ENCODE assay signal across 10 cellular contexts in the genomic region with DNA sequence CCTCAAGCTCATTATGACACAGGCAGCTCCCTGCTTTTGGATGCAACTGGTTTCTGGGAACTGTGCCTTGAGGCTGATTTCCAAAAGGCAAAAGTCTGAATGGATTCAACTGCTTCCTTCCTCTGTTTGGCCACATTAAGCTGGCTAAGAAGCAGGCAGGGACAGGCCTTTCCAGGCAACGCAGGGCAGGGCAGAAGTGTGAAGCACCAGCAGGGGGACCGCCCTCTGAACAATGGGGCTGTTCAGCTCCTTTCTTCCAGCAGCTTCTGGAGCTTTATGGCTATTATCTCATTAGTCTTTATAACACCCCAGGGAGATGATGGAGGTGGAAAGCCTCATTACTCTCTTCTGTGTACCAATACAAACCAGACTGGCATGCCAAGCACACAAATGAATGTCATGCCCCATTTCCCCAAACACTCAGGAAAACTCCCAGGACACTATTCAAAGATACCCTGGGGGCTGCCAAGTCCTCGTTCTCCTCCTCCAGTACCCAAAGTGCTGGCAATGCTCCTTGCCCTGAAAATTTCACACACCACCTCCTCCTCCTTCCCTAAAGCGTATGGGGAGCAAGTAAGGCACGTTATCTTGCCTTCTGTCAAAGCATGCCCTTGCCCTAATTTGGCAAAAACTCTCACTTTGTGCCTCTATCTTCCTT. TPM values are rescaled to one million over a fixed set of nuclear protein-coding genes. Genes with fewer than 3 reads are reported as not detected.
A peak's percentile ranks its signal among the peaks of the same experiment; 100 is the strongest.
DNase-seq lines count a peak whose midpoint lies in the region; ATAC-seq and TF ChIP-seq lines count a peak whose summit lies in the region.
"Had no signal": no experiment of that assay in that cellular context is flagged by ENCODE, and none has a peak within 500 bp of the region (broad histone marks: within the 10 kb centered on the region; RNA-seq: fewer than 3 reads in every experiment).

No MANE protein-coding gene starts in this region.

- in situ Hi-C loops in mammary epithelial cell (cut with MboI; ENCODE audit: low sequenced_read_pairs in 2 of 2) = loop anchor here (5.0 to 10.0 kb wide), 2 partner anchors 140 to 208 kb away; no protein-coding TSS in a partner anchor

- CTCF ChIA-PET in mammary epithelial cell (lab: Charles Lee; ENCODE audit: low non-redundant PET) = interaction anchor here (0.6 to 1.4 kb wide), 7 partner anchors 135 to 1612 kb away, joined by 4 to 17 read pairs (median 10); a partner anchor contains a TSS
- CTCF ChIA-PET in CD8-positive, alpha-beta memory T cell (lab: Charles Lee) = interaction anchor here (0.8 to 1.7 kb wide), 5 partner anchors 8 to 312 kb away, joined by 3 to 6 read pairs (median 3); a partner anchor contains a TSS

- H3K36me3 Mint-ChIP-seq in CD8-positive, alpha-beta memory T cell = peaks cover 21 to 64% (median 31%) of the 10 kb centered on the region in 3 donors

- 6% methylated on average over 4 of the region's 5 CpGs for WGBS in mammary epithelial cell (ENCODE audit: low coverage, missing lambda C conversion rate)
- 80% methylated on average over 5 of the region's 5 CpGs for whole genome bisulfite sequencing in hepatocyte (ENCODE audit: low lambda C conversion rate, missing lambda C conversion rate)

- H3K9ac ChIP-seq in mammary epithelial cell (ENCODE audit: insufficient read depth, low read length) = peak overlapping the region; percentile 60
- H3K9ac ChIP-seq in subcutaneous abdominal adipose tissue (ENCODE audit: low read length in 5 of 5) = peak overlapping the region in 2 of 5 donors; percentile 30 to 71

- no peaks in the 10 kb centered on the region for H3K9me3 Mint-ChIP-seq in CD8-positive, alpha-beta memory T cell
- H3K9me3 Mint-ChIP-seq: activated naive CD4-positive, alpha-beta T cell treated with anti-CD3 and anti-CD28 coated beads, Interleukin-2, amount 50 U/mL, for 72 hours had no signal

- H3K27me3 Mint-ChIP-seq in CD8-positive, alpha-beta memory T cell = peaks cover 0 to 1% of the 10 kb centered on the region in 2 donors

- no TSS peak for BruUV-seq in mammary epithelial cell (replicated peaks; lab: Mats Ljungman, UMichigan)

- H3K4me2 ChIP-seq in mammary epithelial cell (ENCODE audit: insufficient read depth, low read depth, low read length) = peak overlapping the region; percentile 41
- no peak overlapping the region for H3K4me2 ChIP-seq in hepatocyte

- H2AFZ ChIP-seq in mammary epithelial cell (ENCODE audit: low read depth, low read length) (peak overlapping the region; percentile 35), hepatocyte (no peak overlapping the region)

- H3K27ac ChIP-seq in mammary epithelial cell (ENCODE audit: insufficient read depth, low read depth, low read length) (peak overlapping the region; percentile 78), hepatocyte (no peak overlapping the region), subcutaneous abdominal adipose tissue (ENCODE audit: low read depth, low read length) (peak overlapping the region; percentile 58)
- no peak overlapping the region for H3K27ac ChIP-seq in CD8-positive, alpha-beta memory T cell (ENCODE audit: low read depth, low read length)

- TF ChIP-seq CTCF in mammary epithelial cell (conservative IDR thresholded peaks at IDR 0.05 in 1 of 2, IDR thresholded peaks at IDR 0.05 in 1 of 2; ENCODE audit: extremely low read depth in 1 of 2, insufficient read depth in 1 of 2, low read depth in 1 of 2, low read length in 2 of 2) = peak; percentile 44 to 70
- no peak for TF ChIP-seq CTCF in hepatocyte (IDR thresholded peaks at IDR 0.05; ENCODE audit: poor library complexity)

- intact Hi-C loops in mammary epithelial cell (cut with micrococcal nuclease) = loop anchor here (1.0 kb wide), 3 partner anchors 135 to 202 kb away; a partner anchor contains a TSS

- dilution Hi-C loops in mammary epithelial cell (cut with HindIII; ENCODE audit: low sequenced_read_pairs) = no loop called here

- no peaks in the 10 kb centered on the region for H3K9me2 ChIP-seq in hepatocyte (replicated peaks; ENCODE audit: insufficient read depth)

- no peak for ATAC-seq in HG02970 (IDR thresholded peaks at IDR 0.05; ENCODE audit: low FRiP score, unreplicated experiment)

- H3K9me3 ChIP-seq in mammary epithelial cell (replicated peaks; ENCODE audit: insufficient read depth, low read length) = no peaks in the 10 kb centered on the region
- no peaks in the 10 kb centered on the region for H3K9me3 ChIP-seq in hepatocyte (ENCODE audit: low read depth)
- H3K9me3 ChIP-seq in subcutaneous abdominal adipose tissue (ENCODE audit: control insufficient read depth in 5 of 5, low read length in 5 of 5) = no peaks in the 10 kb centered on the region
- H3K9me3 ChIP-seq in CD8-positive, alpha-beta memory T cell (ENCODE audit: low read length) = no peaks in the 10 kb centered on the region

- H3K4me3 ChIP-seq in mammary epithelial cell (replicated peaks in 1 of 3; ENCODE audit: insufficient read depth in 1 of 3, low read depth in 2 of 3, low read length in 3 of 3) (no peak overlapping the region), hepatocyte (no peak overlapping the region), subcutaneous abdominal adipose tissue (ENCODE audit: low read depth in 1 of 5, low read length in 5 of 5) (no peak overlapping the region)
- no peak overlapping the region for H3K4me3 ChIP-seq in CD8-positive, alpha-beta memory T cell (ENCODE audit: low read length)

- H3K79me2 ChIP-seq in mammary epithelial cell (ENCODE audit: insufficient read depth, low read length) (no peaks in the 10 kb centered on the region), hepatocyte (peaks cover 10% of the 10 kb centered on the region)

- peaks cover 29 to 46% (median 33%) of the 10 kb centered on the region in 3 donors for H3K4me1 Mint-ChIP-seq in CD8-positive, alpha-beta memory T cell

- H3K36me3 ChIP-seq in mammary epithelial cell (ENCODE audit: insufficient read depth, low read length) = peaks cover 6% of the 10 kb centered on the region
- H3K36me3 ChIP-seq in hepatocyte (replicated peaks; ENCODE audit: insufficient read depth, low read depth) = peaks cover 3% of the 10 kb centered on the region
- H3K36me3 ChIP-seq in subcutaneous abdominal adipose tissue (ENCODE audit: control insufficient read depth in 5 of 5, insufficient read depth in 5 of 5, low read length in 5 of 5) = peaks cover 20 to 82% (median 66%) of the 10 kb centered on the region in 5 donors
- H3K36me3 ChIP-seq in CD8-positive, alpha-beta memory T cell (ENCODE audit: insufficient read depth, low read length) = peaks cover 31% of the 10 kb centered on the region

- DNase-seq in NCI-H1436 (lab: John Stamatoyannopoulos, UW) = peak; percentile 96
- peak; percentile 93 for DNase-seq in mammary epithelial cell
- peak; percentile 13 for DNase-seq in hepatocyte (ENCODE audit: low spot score)
- no peak for DNase-seq in LoVo (ENCODE audit: low spot score)
- DNase-seq in stimulated activated CD4-positive, alpha-beta T cell treated with anti-CD3 and anti-CD28 coated beads, Interleukin-12 subunit alpha, Interleukin-12 subunit beta, amount 100 ng/mL, for 4 hours = no peak
- DNase-seq in CD8-positive, alpha-beta memory T cell = no peak
- DNase-seq: NCI-H2029 had no signal

- H3K27me3 ChIP-seq in mammary epithelial cell (ENCODE audit: insufficient read depth, low read length) = no peaks in the 10 kb centered on the region
- H3K27me3 ChIP-seq in hepatocyte = no peaks in the 10 kb centered on the region
- no peaks in the 10 kb centered on the region for H3K27me3 ChIP-seq in subcutaneous abdominal adipose tissue (ENCODE audit: control insufficient read depth in 5 of 5, insufficient read depth in 4 of 5, low read length in 5 of 5)
- H3K27me3 ChIP-seq in CD8-positive, alpha-beta memory T cell (ENCODE audit: insufficient read depth, low read length, poor library complexity, severe bottlenecking) = no peaks in the 10 kb centered on the region

- H4K20me1 ChIP-seq in mammary epithelial cell (ENCODE audit: insufficient read depth, low read length) (no peaks in the 10 kb centered on the region), hepatocyte (ENCODE audit: insufficient read depth, poor library complexity, severe bottlenecking) (no peaks in the 10 kb centered on the region)

- H3K4me1 ChIP-seq in mammary epithelial cell (ENCODE audit: insufficient read depth, low read length) (peaks cover 40% of the 10 kb centered on the region), hepatocyte (ENCODE audit: insufficient read depth) (no peaks in the 10 kb centered on the region), subcutaneous abdominal adipose tissue (ENCODE audit: control insufficient read depth in 5 of 5, insufficient read depth in 5 of 5, low read length in 5 of 5) (peaks cover 0 to 22% (median 10%) of the 10 kb centered on the region in 5 donors)
- peaks cover 63% of the 10 kb centered on the region for H3K4me1 ChIP-seq in CD8-positive, alpha-beta memory T cell (ENCODE audit: insufficient read depth, low read length)

- POLR2A ChIA-PET in CD8-positive, alpha-beta memory T cell (lab: Charles Lee) = no interaction called here

- no peak overlapping the region for H3K4me3 Mint-ChIP-seq in CD8-positive, alpha-beta memory T cell

- H3K27ac Mint-ChIP-seq in CD8-positive, alpha-beta memory T cell = no peak overlapping the region

RNA-seq across cellular contexts. Expression of a gene that starts 21.3 kb away (rescaled TPM):
- 10 to 100 TPM; 11.3 to 24.4 TPM for total RNA-seq in mammary epithelial cell
- polyA plus RNA-seq in mammary epithelial cell = 7.0 TPM
- polyA minus RNA-seq in mammary epithelial cell = 48.5 TPM
- total RNA-seq in hepatocyte = 16.3 and 24.0 TPM in 2 replicates
- polyA plus RNA-seq in hepatocyte = 15.6 and 20.5 TPM in 2 replicates
- total RNA-seq in CD8-positive, alpha-beta memory T cell = 10 to 100 TPM; 28.7 to 29.9 TPM
- 13.0 TPM for polyA plus RNA-seq in CD8-positive, alpha-beta memory T cell

RNA-seq across cellular contexts. Expression of a gene that starts 21.8 kb away (rescaled TPM):
- total RNA-seq in mammary epithelial cell (10 to 100 TPM; 63.3 to 68.0 TPM), hepatocyte (99.3 and 109 TPM in 2 replicates)
- polyA plus RNA-seq in mammary epithelial cell (39.5 TPM), hepatocyte (33.9 and 39.1 TPM in 2 replicates)
- 67.6 TPM for polyA minus RNA-seq in mammary epithelial cell
- total RNA-seq in CD8-positive, alpha-beta memory T cell = 10 to 100 TPM; 46.6 to 49.9 TPM
- polyA plus RNA-seq in CD8-positive, alpha-beta memory T cell = 21.3 TPM

Comparison
In these comparisons a context has a peak if more than half of its experiments do, and no peak if none do; other contexts are left out.
1. DNase-seq: peak in NCI-H1436 (single experiment), mammary epithelial cell (single experiment) and hepatocyte (single experiment); none in LoVo (single experiment), stimulated activated CD4-positive, alpha-beta T cell treated with anti-CD3 and anti-CD28 coated beads, Interleukin-12 subunit alpha, Interleukin-12 subunit beta, amount 100 ng/mL, for 4 hours (single experiment) and CD8-positive, alpha-beta memory T cell (0 of 5).
2. H3K27ac ChIP-seq: peak in mammary epithelial cell (single experiment) and subcutaneous abdominal adipose tissue (single experiment); none in hepatocyte (single experiment) and CD8-positive, alpha-beta memory T cell (single experiment).